In the genomic region with DNA sequence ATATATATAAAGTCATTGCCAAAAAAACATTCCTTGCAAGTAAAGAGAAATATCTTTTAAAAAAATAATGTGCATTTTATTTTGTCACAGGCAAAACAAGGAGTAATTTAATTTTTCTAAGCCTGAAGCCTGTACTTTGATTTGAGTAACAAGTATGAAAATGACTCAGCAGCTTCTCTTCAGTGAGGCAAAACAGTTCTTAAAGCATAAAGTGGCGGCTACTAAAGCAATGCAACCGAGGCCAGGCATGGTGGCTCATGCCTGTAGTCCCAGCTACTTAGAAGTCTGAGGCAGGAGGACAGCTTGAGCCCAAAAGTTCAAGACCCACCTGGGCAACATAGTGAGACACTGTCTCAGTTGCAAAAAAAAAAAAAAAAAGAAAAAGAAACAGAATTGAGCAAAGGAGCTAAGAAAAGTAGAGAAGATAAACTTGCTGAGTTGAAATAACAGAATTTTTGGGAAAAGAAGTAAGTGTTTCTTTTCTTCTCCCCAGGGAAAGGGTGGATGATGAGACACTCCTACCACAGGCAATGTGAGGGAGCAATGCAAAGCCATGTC, we compare ENCODE assay signal across 1 cellular context.
TF ChIP-seq lines count a peak whose summit lies in the region.

No MANE protein-coding gene starts in this region.

TF ChIP-seq in WTC11, 78 proteins besides CTCF, POLR2A, EP300 and RAD21 (continued from another document):
- TF ChIP-seq, protein P1, sequence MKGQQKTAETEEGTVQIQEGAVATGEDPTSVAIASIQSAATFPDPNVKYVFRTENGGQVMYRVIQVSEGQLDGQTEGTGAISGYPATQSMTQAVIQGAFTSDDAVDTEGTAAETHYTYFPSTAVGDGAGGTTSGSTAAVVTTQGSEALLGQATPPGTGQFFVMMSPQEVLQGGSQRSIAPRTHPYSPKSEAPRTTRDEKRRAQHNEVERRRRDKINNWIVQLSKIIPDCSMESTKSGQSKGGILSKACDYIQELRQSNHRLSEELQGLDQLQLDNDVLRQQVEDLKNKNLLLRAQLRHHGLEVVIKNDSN (CRISPR knock-in tag; IDR thresholded peaks at IDR 0.05) = no peak
